26 cellular contexts compared by ENCODE assay signal in genomic region chr13:27861165-27861564, GRCh38. TPM values are rescaled to one million over a fixed set of nuclear protein-coding genes. Genes with fewer than 3 reads are reported as not detected.
A peak's percentile ranks its signal among the peaks of the same experiment; 100 is the strongest.
DNase-seq lines count a peak whose midpoint lies in the region; ATAC-seq, FAIRE-seq and TF ChIP-seq lines count a peak whose summit lies in the region.
"Had no signal": no experiment of that assay in that cellular context is flagged by ENCODE, and none has a peak within 500 bp of the region (broad histone marks: within the 10 kb centered on the region; RNA-seq: fewer than 3 reads in every experiment).

No MANE protein-coding gene starts in this region.

- no peak for TF ChIP-seq EP300 in H1 (IDR thresholded peaks at IDR 0.05; ENCODE audit: borderline replicate concordance in 1 of 2, low read depth in 2 of 2, low read length in 2 of 2)

- no peak overlapping the region for H3K4me3 Mint-ChIP-seq in H9
- no peak overlapping the region for H3K4me3 Mint-ChIP-seq in type B pancreatic cell
- H3K4me3 Mint-ChIP-seq: CD14-positive monocyte; CD4-positive, alpha-beta memory T cell; CD4-positive, CD25-positive, alpha-beta regulatory T cell; CD8-positive, alpha-beta memory T cell had no signal

- ATAC-seq in GM18502 (IDR thresholded peaks at IDR 0.05; ENCODE audit: poor library complexity, unreplicated experiment) = no peak

- no peak for TF ChIP-seq POLR2A in H1 (IDR thresholded peaks at IDR 0.05; ENCODE audit: control extremely low read depth in 1 of 2, low read depth in 2 of 2, low read length in 2 of 2)

- H3K23me2 ChIP-seq in H9 (ENCODE audit: insufficient read length, low read depth, low read length, poor library complexity, severe bottlenecking) (no peaks in the 10 kb centered on the region), H1 (ENCODE audit: low read depth, low read length) (no peaks in the 10 kb centered on the region)

- H3K4me1 Mint-ChIP-seq in H9 (peaks cover 6 to 21% of the 10 kb centered on the region in 2 experiments), type B pancreatic cell (ENCODE audit: unreplicated experiment) (no peaks in the 10 kb centered on the region)
- H3K4me1 Mint-ChIP-seq: CD14-positive monocyte; CD4-positive, alpha-beta memory T cell; CD4-positive, CD25-positive, alpha-beta regulatory T cell; CD8-positive, alpha-beta memory T cell had no signal

- H4K5ac ChIP-seq in H9 (ENCODE audit: insufficient read length, low read depth, low read length) (no peak overlapping the region), H1 (ENCODE audit: insufficient read length, low read depth, low read length) (no peak overlapping the region)

- H2BK5ac ChIP-seq in H9 (ENCODE audit: insufficient read length, low read length) = no peak overlapping the region
- no peak overlapping the region for H2BK5ac ChIP-seq in H1 (ENCODE audit: low read depth, low read length)

- no peaks in the 10 kb centered on the region for H4K20me1 ChIP-seq in H9 (ENCODE audit: control insufficient read depth, insufficient read depth, insufficient read length)
- H4K20me1 ChIP-seq in H1 (replicated peaks in 1 of 2; ENCODE audit: control insufficient read depth in 1 of 2, insufficient read depth in 2 of 2, low read length in 2 of 2) = no peaks in the 10 kb centered on the region
- no peaks in the 10 kb centered on the region for H4K20me1 ChIP-seq in osteoblast (ENCODE audit: insufficient read depth, low read length)
- H4K20me1 ChIP-seq: BLaER1 had no signal

- H3K4ac ChIP-seq in H9 (ENCODE audit: low read depth, low read length) = no peak overlapping the region
- H3K4ac ChIP-seq in H1 (replicated peaks; ENCODE audit: insufficient read length, low read depth, low read length) = no peak overlapping the region

- no peak overlapping the region for H3T11ph ChIP-seq in H9 (ENCODE audit: low read length)

- no peak for DNase-seq in H9
- no peak for DNase-seq in H1 (ENCODE audit: low read depth in 1 of 2, low spot score in 2 of 2)
- peak; percentile 50 for DNase-seq in osteoblast (ENCODE audit: insufficient read length, low spot score, missing footprints)
- no peak for DNase-seq in COR-L47 (lab: John Stamatoyannopoulos, UW)
- no peak for DNase-seq in type B pancreatic cell (ENCODE audit: extremely low spot score, unreplicated experiment)
- DNase-seq: 8988T; ACHN; BE2C; C1 segment of cervical spinal cord; Caco-2; Calu3; CD4-positive, alpha-beta memory T cell; CD4-positive, CD25-positive, alpha-beta regulatory T cell; CD8-positive, alpha-beta memory T cell; DMS79 treated with DMSO at 0.1 percent for 48 hours; GF-D8 had no signal

- H3K27me3 Mint-ChIP-seq in H9 (ENCODE audit: low read depth) = peaks cover 47% of the 10 kb centered on the region
- H3K27me3 Mint-ChIP-seq in type B pancreatic cell = peaks cover 38% of the 10 kb centered on the region

- H2BK15ac ChIP-seq in H9 (ENCODE audit: low read depth, low read length) = no peak overlapping the region
- H2BK15ac ChIP-seq in H1 (ENCODE audit: low read length) = no peak overlapping the region

- no peak overlapping the region for H4K91ac ChIP-seq in H9 (ENCODE audit: insufficient read length, low read depth, low read length)
- H4K91ac ChIP-seq in H1 (replicated peaks; ENCODE audit: insufficient read length, low read length) = no peak overlapping the region

- H3K14ac ChIP-seq in H9 (ENCODE audit: insufficient read depth, low read length) (no peak overlapping the region), H1 (ENCODE audit: insufficient read length) (no peak overlapping the region)

- H3K56ac ChIP-seq in H9 (ENCODE audit: insufficient read length, low read depth, low read length) (no peak overlapping the region), H1 (replicated peaks; ENCODE audit: insufficient read length, low read depth, low read length) (no peak overlapping the region)

- H3K79me1 ChIP-seq in H9 (ENCODE audit: insufficient read depth, low read depth, low read length, poor library complexity, severe bottlenecking) (no peaks in the 10 kb centered on the region), H1 (ENCODE audit: low read depth, low read length) (no peaks in the 10 kb centered on the region)

- no peak overlapping the region for H3K27ac Mint-ChIP-seq in H9
- H3K27ac Mint-ChIP-seq in type B pancreatic cell = no peak overlapping the region
- H3K27ac Mint-ChIP-seq: CD14-positive monocyte; CD4-positive, alpha-beta memory T cell; CD4-positive, CD25-positive, alpha-beta regulatory T cell had no signal

- TF ChIP-seq CTCF in H9 (conservative IDR thresholded peaks at IDR 0.05) = 0 out of 3 replicates have a peak, but pooled peaks have one; percentile 25
- peak in 2 of 3 experiments; percentile 4 to 10; a peak in 1 of 4 replicates for TF ChIP-seq CTCF in H1 (IDR thresholded peaks at IDR 0.05; ENCODE audit: control extremely low read depth in 1 of 3, insufficient read depth in 1 of 3, low read depth in 1 of 3, low read length in 3 of 3)
- TF ChIP-seq CTCF in osteoblast (IDR thresholded peaks at IDR 0.05; ENCODE audit: extremely low read depth, low read depth, low read length) = no peak
- TF ChIP-seq CTCF in type B pancreatic cell (conservative IDR thresholded peaks at IDR 0.05) = no peak

- H3K4me2 ChIP-seq in H9 (ENCODE audit: insufficient read depth, insufficient read length, low read length) (no peak overlapping the region), H1 (ENCODE audit: insufficient read depth in 1 of 2, low read depth in 2 of 2, low read length in 2 of 2) (no peak overlapping the region; a peak in 1 of 4 replicates), osteoblast (ENCODE audit: insufficient read depth, low read length) (no peak overlapping the region)
- H3K4me2 ChIP-seq: BLaER1 had no signal

- no peak for TF ChIP-seq RAD21 in H1 (IDR thresholded peaks at IDR 0.05 in 1 of 2, conservative IDR thresholded peaks at IDR 0.05 in 1 of 2; ENCODE audit: low read depth in 2 of 2, low read length in 2 of 2)

- H2AFZ ChIP-seq in H9 (ENCODE audit: low read length) (no peak overlapping the region), H1 (ENCODE audit: low read length) (no peak overlapping the region), osteoblast (ENCODE audit: low read length) (no peak overlapping the region)

- FAIRE-seq in H1 (lab: Jason Lieb, UNC) = no peak
- FAIRE-seq: A204.1, D721Med, G401.6, GM12891, GM18507 had no signal

- H3K36me3 Mint-ChIP-seq in H9 (ENCODE audit: insufficient read depth in 1 of 3, low read depth in 3 of 3) (no peaks in the 10 kb centered on the region), type B pancreatic cell (no peaks in the 10 kb centered on the region)
- H3K36me3 Mint-ChIP-seq: CD14-positive monocyte; CD4-positive, alpha-beta memory T cell; CD4-positive, CD25-positive, alpha-beta regulatory T cell; CD8-positive, alpha-beta memory T cell had no signal

- H3K27me3 ChIP-seq in H9 (ENCODE audit: insufficient read depth, low read length) (no peaks in the 10 kb centered on the region; the same call in 1 of the 2 replicates), H1 (replicated peaks in 1 of 4; ENCODE audit: control insufficient read depth in 3 of 4, extremely low read depth in 1 of 4, insufficient read depth in 3 of 4, low read length in 3 of 4) (no peaks in the 10 kb centered on the region; a peak in 1 of 7 replicates), osteoblast (ENCODE audit: insufficient read depth, low read length) (peaks cover 33% of the 10 kb centered on the region)
- H3K27me3 ChIP-seq: BLaER1 had no signal

- H3K4me3 ChIP-seq in H1 (ENCODE audit: extremely low read depth in 1 of 4, insufficient read depth in 2 of 4, low read depth in 3 of 4, low read length in 4 of 4) (no peak overlapping the region), osteoblast (ENCODE audit: insufficient read depth, low read length) (no peak overlapping the region)
- H3K4me3 ChIP-seq: BLaER1 had no signal

- POLR2A ChIA-PET in H1 (lab: Charles Lee; ENCODE audit: partially characterized antibody) = interaction anchor here (1.0 kb wide), 1 partner anchor 13 kb away, joined by 3 read pairs; no protein-coding TSS in a partner anchor

- WGBS in H9 (ENCODE audit: extremely low coverage, insufficient read length, low lambda C conversion rate) = no CpG with 5 or more reads among the region's 5 CpGs
- 60% methylated on average over 5 of the region's 5 CpGs; no CpG with 5 or more reads in 1 of the 2 experiments for WGBS in H1 (ENCODE audit: extremely low coverage in 1 of 2, insufficient coverage in 1 of 2, insufficient read length in 1 of 2, insufficient replicate concordance in 2 of 2, low coverage in 1 of 2, low lambda C conversion rate in 2 of 2, missing lambda C conversion rate in 1 of 2), 2 experiments

- H2AK5ac ChIP-seq in H9 (ENCODE audit: insufficient read length, low read length) = no peak overlapping the region
- H2AK5ac ChIP-seq in H1 (ENCODE audit: low read depth, low read length) = no peak overlapping the region

- H3K4me1 ChIP-seq in H9 (ENCODE audit: insufficient read depth, low read length) (peaks cover 2% of the 10 kb centered on the region; the same call in 1 of the 2 replicates), H1 (replicated peaks in 1 of 4; ENCODE audit: control insufficient read depth in 3 of 4, insufficient read depth in 4 of 4, low read length in 3 of 4) (peaks cover 6 to 15% (median 11%) of the 10 kb centered on the region in 4 experiments), osteoblast (ENCODE audit: insufficient read depth, low read length) (no peaks in the 10 kb centered on the region)
- H3K4me1 ChIP-seq: BE2C, BLaER1 had no signal

- H3K27ac ChIP-seq in H9 (ENCODE audit: insufficient read length, low read depth, low read length) = no peak overlapping the region
- H3K27ac ChIP-seq in H1 (ENCODE audit: low read depth, low read length) = no peak overlapping the region
- H3K27ac ChIP-seq in osteoblast (ENCODE audit: low read depth, low read length) = no peak overlapping the region
- H3K27ac ChIP-seq: BLaER1 had no signal

- no peak overlapping the region for H4K8ac ChIP-seq in H9 (replicated peaks; ENCODE audit: insufficient read length, low read depth, low read length)
- no peak overlapping the region for H4K8ac ChIP-seq in H1 (ENCODE audit: extremely low read depth, insufficient read depth, low read length)

- H3K9ac ChIP-seq in H9 (ENCODE audit: extremely low read depth, insufficient read length, low read length) (no peak overlapping the region), H1 (replicated peaks in 1 of 4; ENCODE audit: extremely low read depth in 1 of 4, low read depth in 3 of 4, low read length in 3 of 4) (no peak overlapping the region)
- H3K9ac ChIP-seq: BLaER1 had no signal

- H2BK12ac ChIP-seq in H9 (ENCODE audit: insufficient read length, low read depth, low read length) (no peak overlapping the region), H1 (ENCODE audit: low read depth, low read length) (no peak overlapping the region)

- H3K9me3 Mint-ChIP-seq in H9 (no peaks in the 10 kb centered on the region), type B pancreatic cell (no peaks in the 10 kb centered on the region)
- H3K9me3 Mint-ChIP-seq: CD4-positive, CD25-positive, alpha-beta regulatory T cell; CD8-positive, alpha-beta memory T cell had no signal

- H3K23ac ChIP-seq in H9 (ENCODE audit: insufficient read length, low read depth, low read length) (no peak overlapping the region), H1 (ENCODE audit: insufficient read length) (no peak overlapping the region)

- H3K18ac ChIP-seq in H9 (ENCODE audit: insufficient read length, low read depth, low read length) = no peak overlapping the region
- no peak overlapping the region for H3K18ac ChIP-seq in H1 (ENCODE audit: extremely low read depth, low read length)

- no peak overlapping the region for H2BK120ac ChIP-seq in H9 (ENCODE audit: low read depth, low read length, poor library complexity, severe bottlenecking)
- H2BK120ac ChIP-seq in H1 (replicated peaks; ENCODE audit: low read depth, low read length) = no peak overlapping the region

- CTCF ChIA-PET in H1 (lab: Charles Lee; ENCODE audit: partially characterized antibody) = interaction anchor here (0.7 to 2.4 kb wide), 18 partner anchors 7 to 502 kb away, joined by 3 to 13 read pairs (median 4); no protein-coding TSS in a partner anchor

- H2BK20ac ChIP-seq in H9 (ENCODE audit: low read depth, low read length, poor library complexity, severe bottlenecking) (no peak overlapping the region), H1 (ENCODE audit: low read length) (no peak overlapping the region)

- H3K36me3 ChIP-seq in H1 (ENCODE audit: control insufficient read depth in 2 of 4, insufficient read depth in 4 of 4, low read length in 3 of 4) (no peaks in the 10 kb centered on the region), osteoblast (ENCODE audit: insufficient read depth, low read length) (no peaks in the 10 kb centered on the region)
- H3K36me3 ChIP-seq: BE2C, BLaER1 had no signal

- H3K79me2 ChIP-seq in H9 (ENCODE audit: insufficient read depth, low read length) (no peaks in the 10 kb centered on the region), H1 (ENCODE audit: control insufficient read depth in 1 of 2, insufficient read depth in 2 of 2, low read length in 2 of 2) (no peaks in the 10 kb centered on the region), osteoblast (ENCODE audit: insufficient read depth, low read length) (no peaks in the 10 kb centered on the region)

- H3K9me3 ChIP-seq in H9 (ENCODE audit: control insufficient read depth, low read depth, low read length) (no peaks in the 10 kb centered on the region), H1 (ENCODE audit: insufficient read depth in 2 of 2, low read depth in 1 of 2, low read length in 1 of 2) (no peaks in the 10 kb centered on the region), osteoblast (ENCODE audit: low read depth, low read length) (no peaks in the 10 kb centered on the region)
- H3K9me3 ChIP-seq: BE2C, BLaER1, Caco-2 had no signal

RNA-seq across cellular contexts. Expression of gene PDX1, which starts 58.6 kb away (rescaled TPM):
- total RNA-seq in H9 (2021) = not detected in 2 replicates
- not detected in 2 replicates for total RNA-seq in H1 (2021; fragmentation: NEBNext Ultra II Directional; extraction: Animal tissue kit (Norgen Biotek cat#: 25700))
- not detected in 2 replicates for polyA plus RNA-seq in H1 (2011; rRNA removed)
- polyA plus RNA-seq in H1 (2011; cell fraction: cytosol; rRNA removed) = not detected
- not detected for polyA plus RNA-seq in H1 (2011; cell fraction: nucleus; rRNA removed)
- polyA plus RNA-seq in H1 (2012, experiment 1 of 2) = not detected in 4 replicates
- not detected for polyA plus RNA-seq in H1 (2012, experiment 2 of 2)
- polyA plus RNA-seq in H1 (2013, experiment 1 of 2) = not detected
- not detected for polyA plus RNA-seq in H1 (2013, experiment 2 of 2)
- polyA minus RNA-seq in H1 (2011; rRNA and poly(A)+ RNA removed) = not detected in 2 replicates
- polyA minus RNA-seq in H1 (2011; cell fraction: cytosol; rRNA and poly(A)+ RNA removed) = not detected
- not detected for polyA minus RNA-seq in H1 (2011; cell fraction: nucleus; rRNA and poly(A)+ RNA removed)
- total RNA-seq in osteoblast = not detected in 2 replicates
- 7.1 and 16.2 TPM in 2 replicates for total RNA-seq in type B pancreatic cell (ENCODE audit: low replicate concordance)
- total RNA-seq: A673; CD4-positive, alpha-beta memory T cell; CD4-positive, CD25-positive, alpha-beta regulatory T cell; CD8-positive, alpha-beta memory T cell had no signal
- polyA plus RNA-seq: AG04450; CD14-positive monocyte; CD4-positive, alpha-beta memory T cell; CD4-positive, CD25-positive, alpha-beta regulatory T cell; CD8-positive, alpha-beta memory T cell had no signal

Comparison
In these comparisons a context has a peak if more than half of its experiments do, and no peak if none do; other contexts are left out.
1. CTCF ChIP-seq: peak in H9 (single experiment) and H1 (2 of 3); none in osteoblast (single experiment) and type B pancreatic cell (single experiment).